Comparison of ENCODE assay signal across 8 cellular contexts in genomic region chr1:161766102-161766981, GRCh38. TPM values are rescaled to one million over a fixed set of nuclear protein-coding genes. Genes with fewer than 3 reads are reported as not detected.
DNase-seq lines count a peak whose midpoint lies in the region; ATAC-seq and TF ChIP-seq lines count a peak whose summit lies in the region.

TSS of gene ATF6 (plus strand) at chr1:161766320. CDS start at chr1:161766361, 41 bp downstream.

- H3K27me3 Mint-ChIP-seq in activated naive CD8-positive, alpha-beta T cell treated with anti-CD3 and anti-CD28 coated beads, Interleukin-2, amount 50 U/mL, for 24 hours = no peaks in the 10 kb centered on the region

- intact Hi-C loops in cardiac septum (cut with DNase I) = no loop called here
- intact Hi-C loops in transverse colon (cut with DNase I; ENCODE audit: low total_unique reads) = no loop called here

- H3K9me3 ChIP-seq in transverse colon = no peaks in the 10 kb centered on the region

- peak; percentile 47 for ATAC-seq in HG02623 (IDR thresholded peaks at IDR 0.05; ENCODE audit: unreplicated experiment)
- ATAC-seq in activated naive CD8-positive, alpha-beta T cell treated with anti-CD3 and anti-CD28 coated beads, Interleukin-2, amount 50 U/mL, for 24 hours = peak; percentile 81

- peaks cover 48% of the 10 kb centered on the region for H3K4me1 Mint-ChIP-seq in activated naive CD8-positive, alpha-beta T cell treated with anti-CD3 and anti-CD28 coated beads, Interleukin-2, amount 50 U/mL, for 24 hours

- peak within 1 kb of the TSS; percentile 95 for H3K27ac Mint-ChIP-seq in activated naive CD8-positive, alpha-beta T cell treated with anti-CD3 and anti-CD28 coated beads, Interleukin-2, amount 50 U/mL, for 24 hours

- TF ChIP-seq POLR2A in transverse colon (IDR thresholded peaks at IDR 0.05) = peak; percentile 79

- peak; percentile 62 for TF ChIP-seq EP300 in transverse colon (IDR thresholded peaks at IDR 0.05; ENCODE audit: low read depth)

- H3K4me1 ChIP-seq in transverse colon = peaks cover 11 to 28% (median 16%) of the 10 kb centered on the region in 4 donors

- no peak for TF ChIP-seq CTCF in transverse colon (IDR thresholded peaks at IDR 0.05)

- no peaks in the 10 kb centered on the region for H3K9me3 Mint-ChIP-seq in activated naive CD8-positive, alpha-beta T cell treated with anti-CD3 and anti-CD28 coated beads, Interleukin-2, amount 50 U/mL, for 24 hours

- in situ Hi-C loops in transverse colon (cut with MboI; ENCODE audit: low pct_ligation_motif_present in 1 of 4, low pct_unique_long_range_greater_than_20kb in 1 of 4, low sequenced_read_pairs in 3 of 4) = no loop called here

- peak within 1 kb of the TSS; percentile 82 to 94 (median 84) for H3K27ac ChIP-seq in transverse colon

- no peaks in the 10 kb centered on the region for H3K27me3 ChIP-seq in transverse colon

- H3K36me3 Mint-ChIP-seq in activated naive CD8-positive, alpha-beta T cell treated with anti-CD3 and anti-CD28 coated beads, Interleukin-2, amount 50 U/mL, for 24 hours (ENCODE audit: low read depth) = peaks cover 3% of the 10 kb centered on the region

- WGBS in transverse colon (ENCODE audit: low coverage in 1 of 2), 2 donors = 0 to 1% methylated on average over 19 to 35 of the region's 35 CpGs

- H3K36me3 ChIP-seq in transverse colon = no peaks in the 10 kb centered on the region

- H3K4me3 ChIP-seq in GM08714 (ENCODE audit: low read length) (peak within 1 kb of the TSS; percentile 92), transverse colon (peak within 1 kb of the TSS; percentile 79 to 85 (median 80))

- DNase-seq in NCI-H1417 (lab: John Stamatoyannopoulos, UW) (peak; percentile 83 to 97 (median 94)), SW480 (ENCODE audit: low spot score) (peak; percentile 91), cardiac septum (ENCODE audit: low spot score) (peak; percentile 91), pons (ENCODE audit: low spot score) (peak; percentile 91), transverse colon (peak; percentile 91)
- DNase-seq in activated naive CD8-positive, alpha-beta T cell treated with anti-CD3 and anti-CD28 coated beads, Interleukin-2, amount 50 U/mL, for 24 hours = peak; percentile 79

- peak within 1 kb of the TSS; percentile 97 for H3K4me3 Mint-ChIP-seq in activated naive CD8-positive, alpha-beta T cell treated with anti-CD3 and anti-CD28 coated beads, Interleukin-2, amount 50 U/mL, for 24 hours

RNA-seq across cellular contexts. Expression of gene ATF6, which starts in this region (rescaled TPM):
- total RNA-seq in cardiac septum = 14.9 TPM
- total RNA-seq in transverse colon = 10 to 100 TPM; 10.8 to 45.8 (median 23.0) TPM

Comparison
In these comparisons a context has a peak if more than half of its experiments do, and no peak if none do; other contexts are left out.
1. Peak in every context shown above with its lines: DNase-seq, ATAC-seq, H3K4me3 ChIP-seq and H3K27ac ChIP-seq.